31 cellular contexts compared by ENCODE assay signal in the genomic region with DNA sequence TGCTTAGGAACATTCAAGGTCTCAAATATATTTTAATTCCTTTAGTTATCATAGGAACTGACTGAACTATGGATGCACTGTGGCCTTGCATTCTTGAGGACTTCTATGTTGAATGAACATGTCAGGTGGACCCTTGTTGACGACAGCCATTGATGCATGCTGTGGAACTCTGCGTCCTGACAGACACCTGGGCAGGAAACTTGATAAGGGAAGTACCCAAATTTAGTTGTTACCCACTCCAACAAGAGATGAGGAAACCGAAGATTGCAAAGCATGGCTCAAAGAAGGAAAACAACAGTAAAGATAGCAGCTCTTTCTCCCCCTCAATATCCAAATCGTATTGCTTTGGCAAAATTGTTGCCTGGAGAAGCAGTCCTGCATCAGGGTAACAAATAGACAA.
"Had no signal": no experiment of that assay in that cellular context is flagged by ENCODE, and none has a peak within 500 bp of the region (broad histone marks: within the 10 kb centered on the region; RNA-seq: fewer than 3 reads in every experiment).

No MANE protein-coding gene starts in this region.

- H3K9me3 Mint-ChIP-seq: T-helper 1 cell treated with Interleukin-12 subunit alpha and Interleukin-12 subunit beta and Interleukin-4 antibody, amounts not matched to agents 30 μg/mL and 1 μg/mL, for 36 hours had no signal

- H3K36me3 Mint-ChIP-seq: activated naive CD8-positive, alpha-beta T cell treated with anti-CD3 and anti-CD28 coated beads for 36 hours had no signal

- H3K36me3 ChIP-seq: adrenal gland, esophagus muscularis mucosa, gastroesophageal sphincter, heart right ventricle, WERI-Rb-1 had no signal

- ATAC-seq: activated CD4-positive, CD25-positive, alpha-beta regulatory T cell treated with anti-CD3 and anti-CD28 coated beads, Interleukin-2, amount 50 U/mL, for 24 hours; activated CD8-positive, alpha-beta T cell treated with anti-CD3 and anti-CD28 coated beads for 36 hours; activated naive CD8-positive, alpha-beta T cell treated with anti-CD3 and anti-CD28 coated beads, Interleukin-2, amount 50 U/mL, for 24 hours; activated T-cell treated with anti-CD3 and anti-CD28 coated beads, Interleukin-2, amount 50 U/mL, for 4 hours; activated T-helper 17 cell treated with anti-CD3 and anti-CD28 coated beads, Interleukin-2, amount 50 U/mL, for 72 hours; body of pancreas; effector memory CD8-positive, alpha-beta T cell; foreskin keratinocyte; gastroesophageal sphincter; heart right ventricle had no signal

- H3K27ac Mint-ChIP-seq: activated B cell treated with CpG ODN at 0.5 μM for 24 hours; activated CD8-positive, alpha-beta T cell treated with anti-CD3 and anti-CD28 coated beads for 36 hours; activated naive CD4-positive, alpha-beta T cell treated with anti-CD3 and anti-CD28 coated beads for 36 hours; activated naive CD4-positive, alpha-beta T cell treated with anti-CD3 and anti-CD28 coated beads, Interleukin-2, amount 50 U/mL, for 24 hours; activated naive CD8-positive, alpha-beta T cell treated with anti-CD3 and anti-CD28 coated beads for 36 hours; activated naive CD8-positive, alpha-beta T cell treated with anti-CD3 and anti-CD28 coated beads, Interleukin-2, amount 50 U/mL, for 24 hours; activated T-helper 17 cell treated with anti-CD3 and anti-CD28 coated beads, Interleukin-2, amount 50 U/mL, for 72 hours; effector memory CD8-positive, alpha-beta T cell; T-helper 1 cell treated with Interleukin-12 subunit alpha and Interleukin-12 subunit beta and Interleukin-4 antibody, amounts not matched to agents 30 μg/mL and 1 μg/mL, for 36 hours had no signal

- H3K4me3 Mint-ChIP-seq: activated B cell treated with CpG ODN at 0.5 μM for 24 hours; activated CD8-positive, alpha-beta T cell treated with anti-CD3 and anti-CD28 coated beads for 36 hours; activated naive CD4-positive, alpha-beta T cell treated with anti-CD3 and anti-CD28 coated beads for 36 hours; activated naive CD4-positive, alpha-beta T cell treated with anti-CD3 and anti-CD28 coated beads, Interleukin-2, amount 50 U/mL, for 24 hours; activated naive CD8-positive, alpha-beta T cell treated with anti-CD3 and anti-CD28 coated beads for 36 hours; activated naive CD8-positive, alpha-beta T cell treated with anti-CD3 and anti-CD28 coated beads, Interleukin-2, amount 50 U/mL, for 24 hours; activated T-cell treated with anti-CD3 and anti-CD28 coated beads, Interleukin-2, amount 50 U/mL, for 4 hours; activated T-helper 17 cell treated with anti-CD3 and anti-CD28 coated beads, Interleukin-2, amount 50 U/mL, for 72 hours; effector memory CD8-positive, alpha-beta T cell; T-helper 1 cell treated with Interleukin-12 subunit alpha and Interleukin-12 subunit beta and Interleukin-4 antibody, amounts not matched to agents 30 μg/mL and 1 μg/mL, for 36 hours had no signal

- H3K4me1 Mint-ChIP-seq: activated naive CD4-positive, alpha-beta T cell treated with anti-CD3 and anti-CD28 coated beads, Interleukin-2, amount 50 U/mL, for 24 hours; activated naive CD8-positive, alpha-beta T cell treated with anti-CD3 and anti-CD28 coated beads for 36 hours; activated naive CD8-positive, alpha-beta T cell treated with anti-CD3 and anti-CD28 coated beads, Interleukin-2, amount 50 U/mL, for 24 hours; activated T-helper 17 cell treated with anti-CD3 and anti-CD28 coated beads, Interleukin-2, amount 50 U/mL, for 72 hours had no signal

- DNase-seq: activated B cell treated with CpG ODN at 0.5 μM for 24 hours; activated CD4-positive, alpha-beta T cell treated with anti-CD3 and anti-CD28 coated beads for 48 hours; activated CD4-positive, alpha-beta T cell treated with anti-CD3 and anti-CD28 coated beads, Interleukin-2, amount 50 U/mL, for 1 hour; activated CD4-positive, alpha-beta T cell treated with anti-CD3 and anti-CD28 coated beads, Interleukin-2, amount 50 U/mL, for 48 hours; activated CD8-positive, alpha-beta memory T cell treated with anti-CD3 and anti-CD28 coated beads for 24 hours; activated CD8-positive, alpha-beta T cell treated with anti-CD3 and anti-CD28 coated beads for 36 hours; activated effector memory CD4-positive, alpha-beta T cell treated with Interleukin-2 at 50 U/mL for 16 hours; activated naive CD4-positive, alpha-beta T cell treated with anti-CD3 and anti-CD28 coated beads for 36 hours; activated naive CD8-positive, alpha-beta T cell treated with anti-CD3 and anti-CD28 coated beads for 36 hours; activated naive CD8-positive, alpha-beta T cell treated with anti-CD3 and anti-CD28 coated beads, Interleukin-2, amount 50 U/mL, for 24 hours; activated T-cell treated with anti-CD3 and anti-CD28 coated beads, Interleukin-2, amount 50 U/mL, for 4 hours; adrenal gland; amygdala; aorta; body of pancreas; caudate nucleus; cortex of kidney; dermis blood vessel endothelial cell; effector CD4-positive, alpha-beta T cell; effector memory CD8-positive, alpha-beta T cell; erythroblast; foreskin keratinocyte; heart right ventricle; T-helper 9 cell; WERI-Rb-1 had no signal

- H3K27ac ChIP-seq: adrenal gland, body of pancreas, esophagus muscularis mucosa, foreskin keratinocyte, gastroesophageal sphincter, heart right ventricle, WERI-Rb-1 had no signal

- H3K4me3 ChIP-seq: adrenal gland, body of pancreas, esophagus muscularis mucosa, gastroesophageal sphincter, heart right ventricle had no signal

- H3K9me3 ChIP-seq: adrenal gland, body of pancreas, esophagus muscularis mucosa, gastroesophageal sphincter, heart right ventricle had no signal

- H3K4me1 ChIP-seq: adrenal gland, foreskin keratinocyte had no signal

- H3K27me3 Mint-ChIP-seq: activated B cell treated with CpG ODN at 0.5 μM for 24 hours; activated CD8-positive, alpha-beta T cell treated with anti-CD3 and anti-CD28 coated beads for 36 hours; activated naive CD4-positive, alpha-beta T cell treated with anti-CD3 and anti-CD28 coated beads, Interleukin-2, amount 50 U/mL, for 24 hours; activated naive CD8-positive, alpha-beta T cell treated with anti-CD3 and anti-CD28 coated beads for 36 hours; activated naive CD8-positive, alpha-beta T cell treated with anti-CD3 and anti-CD28 coated beads, Interleukin-2, amount 50 U/mL, for 24 hours; activated T-helper 17 cell treated with anti-CD3 and anti-CD28 coated beads, Interleukin-2, amount 50 U/mL, for 72 hours; effector memory CD8-positive, alpha-beta T cell had no signal

- H3K27me3 ChIP-seq: adrenal gland, body of pancreas, esophagus muscularis mucosa, foreskin keratinocyte, gastroesophageal sphincter, heart right ventricle had no signal
